ENCODE assay signal across 7 cellular contexts in genomic region chr15:57306305-57306943, GRCh38.
DNase-seq lines count a peak whose midpoint lies in the region; ATAC-seq, FAIRE-seq and TF ChIP-seq lines count a peak whose summit lies in the region.

No MANE protein-coding gene starts in this region.

- H3K4me1 ChIP-seq in colonic mucosa (peaks cover 10% of the 10 kb centered on the region), HepG2 (ENCODE audit: insufficient read depth, low read length) (peaks cover 38% of the 10 kb centered on the region)

- H2AFZ ChIP-seq in HepG2 (ENCODE audit: low read length): no peak overlapping the region

- H3K36me3 ChIP-seq in colonic mucosa (no peaks in the 10 kb centered on the region), HepG2 (replicated peaks in 1 of 2; ENCODE audit: control insufficient read depth in 1 of 2, insufficient read depth in 2 of 2, low read length in 2 of 2) (no peaks in the 10 kb centered on the region)

- peak overlapping the region; percentile 64 for H3K4me2 ChIP-seq in HepG2 (ENCODE audit: low read depth, low read length)

- DNase-seq in GM13976 (ENCODE audit: low spot score) (peak; percentile 92), NCI-H2196 treated with DMSO at 0.1 percent for 48 hours (lab: John Stamatoyannopoulos, UW; ENCODE audit: unreplicated experiment) (peak; percentile 38), colonic mucosa (peak; percentile 96), HepG2 (ENCODE audit: low spot score) (peak; percentile 38)
- peak; percentile 91 for DNase-seq in activated CD4-positive, alpha-beta T cell treated with anti-CD3 and anti-CD28 coated beads for 48 hours
- DNase-seq in stimulated activated CD4-positive, alpha-beta T cell treated with anti-CD3 and anti-CD28 coated beads, Interleukin-2, amount 100 ng/mL, for 4 hours (ENCODE audit: low read depth): peak; percentile 71

- no peaks in the 10 kb centered on the region for H4K20me1 ChIP-seq in HepG2 (ENCODE audit: insufficient read depth, low read length)

- in situ Hi-C loops in GM13976 (cut with MboI; ENCODE audit: low sequenced_read_pairs, unreplicated experiment) (loop anchor here (5.0 to 25.0 kb wide), 4 partner anchors 159 to 812 kb away; partner anchors contain the start of gene TCF12), HepG2 (cut with HindIII; ENCODE audit: extremely low pct_ligation_motif_present, low pct_unique_long_range_greater_than_20kb) (loop anchor here (5.0 to 10.0 kb wide), 3 partner anchors 159 to 812 kb away; no protein-coding TSS in a partner anchor)

- CTCF ChIA-PET in HepG2 (lab: Yijun Ruan, JAX; ENCODE audit: low intra/inter-chr PET ratio, low total read pairs): interaction anchor here (1.2 to 2.2 kb wide), 4 partner anchors 160 to 815 kb away, joined by 3 to 7 read pairs (median 4); no protein-coding TSS in a partner anchor

- intact Hi-C loops in colonic mucosa (cut with DNase I) (loop anchor here (2.0 to 10.0 kb wide), 3 partner anchors 160 to 809 kb away; no protein-coding TSS in a partner anchor), HepG2 (cut with micrococcal nuclease; ENCODE audit: unreplicated experiment) (loop anchor here (1.0 to 2.0 kb wide), 3 partner anchors 160 to 810 kb away; no protein-coding TSS in a partner anchor)

- H3K9ac ChIP-seq in colonic mucosa (ENCODE audit: low read depth in 2 of 2, low read length in 2 of 2) (peak overlapping the region; percentile 64 to 68), HepG2 (ENCODE audit: insufficient read depth, low read depth, low read length) (no peak overlapping the region)

- no peak for TF ChIP-seq POLR2A in HepG2 (IDR thresholded peaks at IDR 0.05; ENCODE audit: insufficient read depth in 1 of 2, low read depth in 2 of 2, low read length in 2 of 2)

- H3K27ac ChIP-seq in colonic mucosa: peak overlapping the region; percentile 50
- no peak overlapping the region for H3K27ac ChIP-seq in HepG2 (ENCODE audit: extremely low read length, insufficient read depth, low read length)

- TF ChIP-seq EP300 in HepG2 (IDR thresholded peaks at IDR 0.05; ENCODE audit: low read depth in 2 of 2, low read length in 2 of 2): no peak
- no peak for TF ChIP-seq EP300 in HepG2 (CRISPR knock-in tag; IDR thresholded peaks at IDR 0.05; ENCODE audit: borderline replicate concordance)

- H3K9me3 ChIP-seq in colonic mucosa (no peaks in the 10 kb centered on the region), HepG2 (ENCODE audit: low read length) (no peaks in the 10 kb centered on the region)

- H3K27me3 ChIP-seq in colonic mucosa (no peaks in the 10 kb centered on the region), HepG2 (ENCODE audit: control insufficient read depth in 1 of 2, insufficient read depth in 2 of 2, low read length in 2 of 2) (no peaks in the 10 kb centered on the region)

- POLR2A ChIA-PET in HepG2 (lab: Yijun Ruan, JAX): no interaction called here

- 45% methylated on average over 36 of the region's 42 CpGs for WGBS in HepG2 (ENCODE audit: low lambda C conversion rate)

- no peak for FAIRE-seq in HepG2 (lab: Jason Lieb, UNC)

- peak; percentile 96 for TF ChIP-seq CTCF in GM13976 (IDR thresholded peaks at IDR 0.05; ENCODE audit: borderline replicate concordance, control extremely low read depth, extremely low read depth, insufficient read depth, missing control alignments)
- TF ChIP-seq CTCF in colonic mucosa (IDR thresholded peaks at IDR 0.05): peak; percentile 93
- TF ChIP-seq CTCF in HepG2 (CRISPR knock-in tag; IDR thresholded peaks at IDR 0.05): peak; percentile 83

- BruUV-seq in HepG2 (replicated peaks; lab: Mats Ljungman, UMichigan): no TSS peak

- peak; percentile 75 for TF ChIP-seq RAD21 in HepG2 (CRISPR knock-in tag; IDR thresholded peaks at IDR 0.05)

- H3K4me3 ChIP-seq in colonic mucosa (peak overlapping the region; percentile 45), HepG2 (replicated peaks in 1 of 3; ENCODE audit: insufficient read depth in 1 of 3, low read depth in 2 of 3, low read length in 3 of 3) (peak overlapping the region in 2 of 3 experiments; percentile 39 to 46; a peak in 4 of 6 replicates)

- ATAC-seq in HG03064 (IDR thresholded peaks at IDR 0.05; ENCODE audit: low read depth, unreplicated experiment): peak; percentile 50
- ATAC-seq in HepG2: peak; percentile 87

- H3K79me2 ChIP-seq in HepG2 (ENCODE audit: insufficient read depth, low read length): no peaks in the 10 kb centered on the region

TF ChIP-seq in HepG2, 621 proteins besides CTCF, POLR2A, EP300 and RAD21 (continues in another document):
- no peak for TF ChIP-seq MTF2 (CRISPR knock-in tag; IDR thresholded peaks at IDR 0.05; ENCODE audit: borderline replicate concordance)
- no peak for TF ChIP-seq KDM3A (CRISPR knock-in tag; IDR thresholded peaks at IDR 0.05; ENCODE audit: low read depth)
- no peak for TF ChIP-seq TBL1XR1 (IDR thresholded peaks at IDR 0.05; ENCODE audit: borderline replicate concordance, low read length, partially characterized antibody)
- TF ChIP-seq KLF13 (CRISPR knock-in tag; IDR thresholded peaks at IDR 0.05): no peak
- TF ChIP-seq ZNF891 (CRISPR knock-in tag; IDR thresholded peaks at IDR 0.05): no peak
- no peak for TF ChIP-seq JUN (CRISPR knock-in tag; IDR thresholded peaks at IDR 0.05)
- no peak for TF ChIP-seq HNF4A (CRISPR knock-in tag; IDR thresholded peaks at IDR 0.05)
- TF ChIP-seq FOXC1 (CRISPR knock-in tag; IDR thresholded peaks at IDR 0.05; ENCODE audit: borderline replicate concordance): 0 out of 2 replicates have a peak, but pooled peaks have one; percentile 7
- 0 out of 2 replicates have a peak, but pooled peaks have one; percentile 78 for TF ChIP-seq ZNF598 (CRISPR knock-in tag; IDR thresholded peaks at IDR 0.05; ENCODE audit: borderline replicate concordance)
- peak; percentile 20; the same call in 1 of the 2 replicates for TF ChIP-seq ZNF263 (CRISPR knock-in tag; IDR thresholded peaks at IDR 0.05)
- no peak for TF ChIP-seq ZNF7 (CRISPR knock-in tag; IDR thresholded peaks at IDR 0.05)
- TF ChIP-seq SAFB2 (CRISPR knock-in tag; IDR thresholded peaks at IDR 0.05; ENCODE audit: borderline replicate concordance, low read depth): no peak
- 0 out of 2 replicates have a peak, but pooled peaks have one; percentile 5 for TF ChIP-seq ZNF766 (CRISPR knock-in tag; IDR thresholded peaks at IDR 0.05; ENCODE audit: borderline replicate concordance)
- no peak for TF ChIP-seq ZNF572 (CRISPR knock-in tag; IDR thresholded peaks at IDR 0.05)
- peak; percentile 44; the same call in 1 of the 2 replicates for TF ChIP-seq ZFY (CRISPR knock-in tag; IDR thresholded peaks at IDR 0.05)
- TF ChIP-seq NFE2L1 (CRISPR knock-in tag; IDR thresholded peaks at IDR 0.05; ENCODE audit: borderline replicate concordance): no peak
- TF ChIP-seq ZNF224 (CRISPR knock-in tag; IDR thresholded peaks at IDR 0.05): no peak
- no peak for TF ChIP-seq PBX3 (CRISPR knock-in tag; IDR thresholded peaks at IDR 0.05; ENCODE audit: borderline replicate concordance)
- TF ChIP-seq UBTF (CRISPR knock-in tag; IDR thresholded peaks at IDR 0.05): 0 out of 2 replicates have a peak, but pooled peaks have one; percentile 11
- 0 out of 2 replicates have a peak, but pooled peaks have one; percentile 18 for TF ChIP-seq YEATS4 (CRISPR knock-in tag; IDR thresholded peaks at IDR 0.05; ENCODE audit: borderline replicate concordance)
- peak; percentile 24; the same call in 1 of the 2 replicates for TF ChIP-seq GABPB1 (CRISPR knock-in tag; IDR thresholded peaks at IDR 0.05)
- TF ChIP-seq ZMAT3 (CRISPR knock-in tag; conservative IDR thresholded peaks at IDR 0.05): no peak

Comparison
In these comparisons a context has a peak if more than half of its experiments do, and no peak if none do; other contexts are left out.
1. DNase-seq: peak in every context shown above with its lines; median percentile 96 in colonic mucosa; 92 in GM13976; 91 in activated CD4-positive, alpha-beta T cell treated with anti-CD3 and anti-CD28 coated beads for 48 hours; 71 in stimulated activated CD4-positive, alpha-beta T cell treated with anti-CD3 and anti-CD28 coated beads, Interleukin-2, amount 100 ng/mL, for 4 hours; 38 in NCI-H2196 treated with DMSO at 0.1 percent for 48 hours; 38 in HepG2.